Comparison of ENCODE assay signal across 8 cellular contexts in the genomic region with DNA sequence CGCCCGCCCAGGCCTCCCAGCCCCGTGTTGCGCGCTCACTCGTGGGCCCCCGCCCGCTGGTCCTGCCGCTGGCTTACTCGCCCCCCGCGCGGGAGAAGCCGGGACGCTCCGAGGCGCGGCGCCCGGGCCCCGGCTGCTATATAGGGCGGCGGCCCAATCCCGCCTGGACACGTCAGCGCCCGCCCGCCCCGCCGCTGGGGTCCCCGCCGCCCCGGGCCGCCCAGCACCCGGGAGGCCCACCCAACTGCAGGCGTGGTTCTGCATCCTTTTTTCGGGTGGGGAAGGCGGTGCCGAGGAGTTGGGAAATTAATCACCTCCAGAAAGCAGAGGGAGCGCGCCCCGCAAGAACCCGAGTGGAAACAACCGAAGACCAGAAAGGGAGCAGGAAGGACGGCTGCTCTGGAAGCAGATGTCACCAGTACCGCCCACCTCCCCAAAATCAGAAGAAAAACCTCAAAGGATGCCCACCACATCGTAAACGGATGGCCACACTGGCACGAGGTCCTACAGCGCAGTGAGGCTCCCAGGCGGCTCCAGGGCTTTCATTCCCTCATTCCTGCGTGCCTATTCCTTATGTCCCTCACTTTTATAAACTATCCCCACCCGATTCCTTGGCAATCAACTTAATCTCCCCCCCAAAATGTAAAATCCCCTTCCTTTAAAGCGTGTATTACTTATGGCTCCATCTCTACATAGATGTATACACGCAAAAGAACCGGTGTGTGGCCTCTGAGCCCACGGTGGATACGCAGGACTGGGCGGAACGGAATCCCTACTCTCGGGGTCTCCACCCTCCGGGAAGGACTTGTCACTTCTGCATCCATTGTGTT. TPM values are rescaled to one million over a fixed set of nuclear protein-coding genes. Genes with fewer than 3 reads are reported as not detected.
A peak's percentile ranks its signal among the peaks of the same experiment; 100 is the strongest.
DNase-seq lines count a peak whose midpoint lies in the region; ATAC-seq and TF ChIP-seq lines count a peak whose summit lies in the region.

No MANE protein-coding gene starts in this region.

- peak; percentile 89 for DNase-seq in D341Med (ENCODE audit: low spot score)
- DNase-seq in activated CD4-positive, alpha-beta memory T cell treated with anti-CD3 and anti-CD28 coated beads, Interleukin-2, amount 10 ng/mL, durations not matched to agents 7 days and 5 days: peak; percentile 52
- DNase-seq in effector CD4-positive, alpha-beta T cell: peak; percentile 43
- DNase-seq in medulla oblongata (ENCODE audit: extremely low spot score): peak; percentile 56
- peak; percentile 11 to 29 for DNase-seq in stimulated activated CD8-positive, alpha-beta memory T cell treated with anti-CD3 and anti-CD28 coated beads, Interleukin-15, amount 100 ng/mL, for 4 hours (ENCODE audit: low read depth in 2 of 2)

- H3K36me3 Mint-ChIP-seq in activated CD4-positive, alpha-beta memory T cell treated with anti-CD3 and anti-CD28 coated beads, Interleukin-2, amount 10 ng/mL, durations not matched to agents 7 days and 5 days (ENCODE audit: low read depth): peaks cover 54% of the 10 kb centered on the region

- no peak overlapping the region for H3K27ac Mint-ChIP-seq in activated CD4-positive, alpha-beta memory T cell treated with anti-CD3 and anti-CD28 coated beads, Interleukin-2, amount 10 ng/mL, durations not matched to agents 7 days and 5 days

- peaks cover 49% of the 10 kb centered on the region for H3K4me1 Mint-ChIP-seq in activated CD4-positive, alpha-beta memory T cell treated with anti-CD3 and anti-CD28 coated beads, Interleukin-2, amount 10 ng/mL, durations not matched to agents 7 days and 5 days

- no peaks in the 10 kb centered on the region for H3K9me2 ChIP-seq in Loucy (replicated peaks; ENCODE audit: low read depth, low read length)

- TF ChIP-seq CTCF in Loucy (conservative IDR thresholded peaks at IDR 0.05; ENCODE audit: low read length): no peak

- H3K27me3 Mint-ChIP-seq in activated CD4-positive, alpha-beta memory T cell treated with anti-CD3 and anti-CD28 coated beads, Interleukin-2, amount 10 ng/mL, durations not matched to agents 7 days and 5 days: no peaks in the 10 kb centered on the region

- H3K4me1 ChIP-seq in Loucy (ENCODE audit: insufficient read depth, low read length, poor library complexity, severe bottlenecking): peaks cover 28% of the 10 kb centered on the region

- CTCF ChIA-PET in activated CD4-positive, alpha-beta memory T cell treated with anti-CD3 and anti-CD28 coated beads, Interleukin-2, amount 10 ng/mL, durations not matched to agents 7 days and 5 days (lab: Charles Lee): no interaction called here

- peak overlapping the region; percentile 50 for H3K9ac ChIP-seq in Loucy (ENCODE audit: low read depth, low read length, poor library complexity, severe bottlenecking)

- peak; percentile 54 for ATAC-seq in GM21423 (IDR thresholded peaks at IDR 0.05; ENCODE audit: unreplicated experiment)
- ATAC-seq in GM21737 (IDR thresholded peaks at IDR 0.05; ENCODE audit: unreplicated experiment): no peak

- POLR2A ChIA-PET in activated CD4-positive, alpha-beta memory T cell treated with anti-CD3 and anti-CD28 coated beads, Interleukin-2, amount 10 ng/mL, durations not matched to agents 7 days and 5 days (lab: Charles Lee): interaction anchor here (1.0 kb wide), 1 partner anchor 42 kb away, joined by 3 read pairs; a partner anchor contains a TSS

- H3K4me2 ChIP-seq in Loucy (ENCODE audit: low read depth, low read length, poor library complexity, severe bottlenecking): peak overlapping the region; percentile 66

- H3K9me3 ChIP-seq in Loucy (ENCODE audit: insufficient read depth, low read depth, low read length): 0 out of 2 replicates have a peak, but pooled peaks cover 7% of the 10 kb centered on the region

- no peaks in the 10 kb centered on the region for H3F3A ChIP-seq in Loucy (ENCODE audit: low read depth)

- H3K79me2 ChIP-seq in Loucy (ENCODE audit: insufficient read depth, low read length): peaks cover 82% of the 10 kb centered on the region

- no peaks in the 10 kb centered on the region for H3K27me3 ChIP-seq in Loucy (ENCODE audit: insufficient read depth, low read length, poor library complexity, severe bottlenecking)

- peak overlapping the region; percentile 68; the same call in 1 of the 2 replicates for H2AFZ ChIP-seq in Loucy (ENCODE audit: low read length)

- H3K9me3 Mint-ChIP-seq in activated CD4-positive, alpha-beta memory T cell treated with anti-CD3 and anti-CD28 coated beads, Interleukin-2, amount 10 ng/mL, durations not matched to agents 7 days and 5 days: peaks cover 10% of the 10 kb centered on the region

- H3K4me3 Mint-ChIP-seq in activated CD4-positive, alpha-beta memory T cell treated with anti-CD3 and anti-CD28 coated beads, Interleukin-2, amount 10 ng/mL, durations not matched to agents 7 days and 5 days: peak overlapping the region; percentile 70

- peaks cover 29% of the 10 kb centered on the region for H4K20me1 ChIP-seq in Loucy (ENCODE audit: insufficient read depth, low read length, poor library complexity, severe bottlenecking)

- peak overlapping the region; percentile 91 for H3K4me3 ChIP-seq in Loucy (ENCODE audit: low read length, poor library complexity, severe bottlenecking)

- H3K36me3 ChIP-seq in Loucy (ENCODE audit: insufficient read depth, low read length): peaks cover 4% of the 10 kb centered on the region; the same call in 1 of the 2 replicates

RNA-seq across cellular contexts. Expression of a gene that starts 42.5 kb away (rescaled TPM):
- 100 to 1,000 TPM; 190 to 193 TPM for total RNA-seq in activated CD4-positive, alpha-beta memory T cell treated with anti-CD3 and anti-CD28 coated beads, Interleukin-2, amount 10 ng/mL, durations not matched to agents 7 days and 5 days

RNA-seq across cellular contexts. Expression of a gene that starts 42.8 kb away (rescaled TPM):
- 100 to 1,000 TPM; 282 to 290 TPM for total RNA-seq in activated CD4-positive, alpha-beta memory T cell treated with anti-CD3 and anti-CD28 coated beads, Interleukin-2, amount 10 ng/mL, durations not matched to agents 7 days and 5 days

Comparison
In these comparisons a context has a peak if more than half of its experiments do, and no peak if none do; other contexts are left out.
1. DNase-seq: peak in every context shown above with its lines; median percentile 89 in D341Med; 56 in medulla oblongata; 52 in activated CD4-positive, alpha-beta memory T cell treated with anti-CD3 and anti-CD28 coated beads, Interleukin-2, amount 10 ng/mL, durations not matched to agents 7 days and 5 days; 43 in effector CD4-positive, alpha-beta T cell; 20 in stimulated activated CD8-positive, alpha-beta memory T cell treated with anti-CD3 and anti-CD28 coated beads, Interleukin-15, amount 100 ng/mL, for 4 hours.